Comparison of ENCODE assay signal across 8 cellular contexts in the genomic region with DNA sequence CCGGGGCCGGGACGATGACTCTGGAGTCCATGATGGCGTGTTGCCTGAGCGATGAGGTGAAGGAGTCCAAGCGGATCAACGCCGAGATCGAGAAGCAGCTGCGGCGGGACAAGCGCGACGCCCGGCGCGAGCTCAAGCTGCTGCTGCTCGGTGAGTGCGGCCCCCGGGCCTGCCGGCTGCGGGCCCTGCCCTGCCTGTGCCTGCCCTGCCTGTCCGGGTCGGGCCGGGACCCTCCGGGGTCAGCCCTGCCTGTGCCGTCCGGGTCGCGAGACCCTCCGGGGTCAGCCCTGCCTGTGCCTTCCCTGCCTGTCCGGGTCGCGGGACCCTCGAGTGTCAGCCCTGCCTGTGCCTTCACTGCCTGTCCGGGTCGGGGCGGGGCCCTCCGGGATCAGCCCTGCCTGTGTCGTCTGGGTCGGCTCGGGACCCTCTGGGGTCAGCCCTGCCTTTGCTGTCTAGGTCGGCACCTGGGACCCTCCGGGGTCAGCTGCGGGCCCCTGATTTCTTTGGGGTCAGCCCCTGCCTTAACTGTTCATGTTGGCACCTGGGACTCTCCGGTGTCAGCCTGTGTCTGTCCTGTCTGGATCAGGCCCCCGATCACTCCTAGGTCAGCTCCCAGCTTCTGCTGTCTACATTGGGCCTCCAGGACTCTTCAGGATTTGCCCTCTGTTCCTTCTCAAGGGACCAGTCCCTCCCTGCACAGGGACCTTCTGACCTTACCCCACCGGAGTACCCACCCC. TPM values are rescaled to one million over a fixed set of nuclear protein-coding genes. Genes with fewer than 3 reads are reported as not detected.
A peak's percentile ranks its signal among the peaks of the same experiment; 100 is the strongest.
DNase-seq lines count a peak whose midpoint lies in the region; ATAC-seq, FAIRE-seq and TF ChIP-seq lines count a peak whose summit lies in the region.

No MANE protein-coding gene starts in this region.

- WGBS in hepatocyte (ENCODE audit: low lambda C conversion rate, missing lambda C conversion rate), result 6% methylated on average over 21 of the region's 48 CpGs
- 2 to 4% (median 4%) methylated on average over 32 to 48 of the region's 48 CpGs for WGBS in small intestine, 3 donors

- H3K4me3 ChIP-seq in Jurkat, Clone E6-1 (ENCODE audit: low read length), result peak overlapping the region; percentile 35
- H3K4me3 ChIP-seq in hepatocyte (peak overlapping the region; percentile 96), small intestine (ENCODE audit: low read depth in 1 of 2, low read length in 2 of 2) (peak overlapping the region; percentile 81 to 98)

- H3K27ac Mint-ChIP-seq in activated T-helper 17 cell treated with anti-CD3 and anti-CD28 coated beads, Interleukin-2, amount 50 U/mL, for 72 hours, result no peak overlapping the region

- H3K36me3 ChIP-seq in hepatocyte (replicated peaks; ENCODE audit: insufficient read depth, low read depth) (no peaks in the 10 kb centered on the region), small intestine (ENCODE audit: control insufficient read depth in 2 of 2, insufficient read depth in 2 of 2, low read length in 2 of 2) (no peaks in the 10 kb centered on the region)

- H4K20me1 ChIP-seq in hepatocyte (ENCODE audit: insufficient read depth, poor library complexity, severe bottlenecking), result peaks cover 54% of the 10 kb centered on the region

- FAIRE-seq in small intestine (lab: Jason Lieb, UNC), result no peak

- H3K4me2 ChIP-seq in hepatocyte, result peak overlapping the region; percentile 99

- H3K4me3 Mint-ChIP-seq in activated T-helper 17 cell treated with anti-CD3 and anti-CD28 coated beads, Interleukin-2, amount 50 U/mL, for 72 hours, result peak overlapping the region; percentile 72

- no peaks in the 10 kb centered on the region for H3K36me3 Mint-ChIP-seq in activated T-helper 17 cell treated with anti-CD3 and anti-CD28 coated beads, Interleukin-2, amount 50 U/mL, for 72 hours (ENCODE audit: low read depth)

- intact Hi-C loops in posterior vena cava (cut with DNase I), result no loop called here

- no peak overlapping the region for H2AFZ ChIP-seq in hepatocyte

- peak overlapping the region; percentile 92 for H3K27ac ChIP-seq in hepatocyte
- H3K27ac ChIP-seq in small intestine (ENCODE audit: low read depth in 1 of 2, low read length in 1 of 2), result peak overlapping the region; percentile 91 to 100

- ATAC-seq in activated T-helper 17 cell treated with anti-CD3 and anti-CD28 coated beads, Interleukin-2, amount 50 U/mL, for 72 hours (replicated peaks), result peak; percentile 60
- ATAC-seq in HG02870 (IDR thresholded peaks at IDR 0.05; ENCODE audit: unreplicated experiment), result no peak
- ATAC-seq in HG02938 (IDR thresholded peaks at IDR 0.05; ENCODE audit: unreplicated experiment), result no peak

- H3K9me2 ChIP-seq in hepatocyte (replicated peaks; ENCODE audit: insufficient read depth), result no peaks in the 10 kb centered on the region

- peaks cover 54% of the 10 kb centered on the region for H3K79me2 ChIP-seq in hepatocyte

- H3K27me3 ChIP-seq in hepatocyte, result no peaks in the 10 kb centered on the region
- H3K27me3 ChIP-seq in small intestine (ENCODE audit: control insufficient read depth in 2 of 2, insufficient read depth in 2 of 2, low read length in 2 of 2), result no peaks in the 10 kb centered on the region

- peaks cover 12% of the 10 kb centered on the region for H3K27me3 Mint-ChIP-seq in activated T-helper 17 cell treated with anti-CD3 and anti-CD28 coated beads, Interleukin-2, amount 50 U/mL, for 72 hours

- TF ChIP-seq CTCF in hepatocyte (IDR thresholded peaks at IDR 0.05; ENCODE audit: poor library complexity), result no peak

- peaks cover 9% of the 10 kb centered on the region for H3K4me1 Mint-ChIP-seq in activated T-helper 17 cell treated with anti-CD3 and anti-CD28 coated beads, Interleukin-2, amount 50 U/mL, for 72 hours

- no peaks in the 10 kb centered on the region for H3K9me3 ChIP-seq in hepatocyte (ENCODE audit: low read depth)
- no peaks in the 10 kb centered on the region for H3K9me3 ChIP-seq in small intestine (ENCODE audit: control insufficient read depth, low read depth)

- no peaks in the 10 kb centered on the region for H3K9me3 Mint-ChIP-seq in activated T-helper 17 cell treated with anti-CD3 and anti-CD28 coated beads, Interleukin-2, amount 50 U/mL, for 72 hours

- H3K4me1 ChIP-seq in hepatocyte (ENCODE audit: insufficient read depth) (peaks cover 34% of the 10 kb centered on the region), small intestine (ENCODE audit: control insufficient read depth in 2 of 2, insufficient read depth in 1 of 2, low read depth in 1 of 2, low read length in 1 of 2) (peaks cover 0 to 6% of the 10 kb centered on the region in 2 donors)

- peak; percentile 47 for DNase-seq in GM19238 (ENCODE audit: insufficient read length, low spot score)
- no peak for DNase-seq in Jurkat, Clone E6-1 (ENCODE audit: low read depth, low spot score)
- peak; percentile 52 for DNase-seq in hepatocyte (ENCODE audit: low spot score)
- DNase-seq in small intestine, result no peak
- no peak for DNase-seq in posterior vena cava (ENCODE audit: low spot score)

RNA-seq across cellular contexts. Expression of gene GNA11, which starts 0.6 kb away (rescaled TPM):
- 1.2 TPM for polyA plus RNA-seq in Jurkat, Clone E6-1 (2012; ENCODE audit: insufficient read depth, insufficient read length)
- 1 to 10 TPM; 1.9 to 2.6 TPM for total RNA-seq in activated T-helper 17 cell treated with anti-CD3 and anti-CD28 coated beads, Interleukin-2, amount 50 U/mL, for 72 hours
- total RNA-seq in hepatocyte, result 53.8 and 60.2 TPM in 2 replicates
- 100 and 115 TPM in 2 replicates for polyA plus RNA-seq in hepatocyte
- polyA plus RNA-seq in small intestine, result 100 to 1,000 TPM; 173 to 216 (median 190) TPM
- total RNA-seq in posterior vena cava, result 10 to 100 TPM; 71.9 to 76.5 TPM

RNA-seq across cellular contexts. Expression of gene TLE5, which starts 32.5 kb away (rescaled TPM):
- 1,043 TPM for polyA plus RNA-seq in Jurkat, Clone E6-1 (2012; ENCODE audit: insufficient read depth, insufficient read length)
- 100 to 1,000 TPM; 348 to 436 TPM for total RNA-seq in activated T-helper 17 cell treated with anti-CD3 and anti-CD28 coated beads, Interleukin-2, amount 50 U/mL, for 72 hours
- total RNA-seq in hepatocyte, result 241 and 260 TPM in 2 replicates
- polyA plus RNA-seq in hepatocyte, result 308 and 340 TPM in 2 replicates
- 100 to 1,000 TPM; 332 to 488 (median 370) TPM for polyA plus RNA-seq in small intestine
- 100 to 1,000 TPM; 344 to 424 TPM for total RNA-seq in posterior vena cava

RNA-seq across cellular contexts. Expression of gene GNA15, which starts 41.0 kb away (rescaled TPM):
- 53.0 TPM for polyA plus RNA-seq in Jurkat, Clone E6-1 (2012; ENCODE audit: insufficient read depth, insufficient read length)
- 100 to 1,000 TPM; 202 to 297 TPM for total RNA-seq in activated T-helper 17 cell treated with anti-CD3 and anti-CD28 coated beads, Interleukin-2, amount 50 U/mL, for 72 hours
- total RNA-seq in hepatocyte (0.24 and 1.5 TPM in 2 replicates), posterior vena cava (1 to 10 TPM; 7.0 to 9.9 TPM)
- polyA plus RNA-seq in hepatocyte (0.29 and 0.45 TPM in 2 replicates), small intestine (1 to 10 TPM in 2 of 3 donors, under 1 TPM in 1; 0.67 to 2.1 (median 1.4) TPM)

Comparison
In these comparisons a context has a peak if more than half of its experiments do, and no peak if none do; other contexts are left out.
1. DNase-seq: peak in GM19238 (single experiment) and hepatocyte (single experiment); none in Jurkat, Clone E6-1 (single experiment), small intestine (single experiment) and posterior vena cava (single experiment).
2. H3K4me3 ChIP-seq: peak in every context shown above with its lines; median percentile 96 in hepatocyte; 90 in small intestine; 35 in Jurkat, Clone E6-1.
3. RNA of gene GNA11, which starts 0.6 kb away (total RNA-seq): 71.9 to 76.5 TPM in posterior vena cava and 53.8 to 60.2 TPM in hepatocyte; 1.9 to 2.6 TPM in activated T-helper 17 cell treated with anti-CD3 and anti-CD28 coated beads, Interleukin-2, amount 50 U/mL, for 72 hours; every median in the first group is over 10 times any median in the second.
4. RNA of gene GNA15, which starts 41.0 kb away (total RNA-seq): 202 to 297 TPM in activated T-helper 17 cell treated with anti-CD3 and anti-CD28 coated beads, Interleukin-2, amount 50 U/mL, for 72 hours; 7.0 to 9.9 TPM in posterior vena cava and 0.24 to 1.5 TPM in hepatocyte; every median in the first group is over 10 times any median in the second.